Comparison of ENCODE assay signal across 21 cellular contexts in the genomic region with DNA sequence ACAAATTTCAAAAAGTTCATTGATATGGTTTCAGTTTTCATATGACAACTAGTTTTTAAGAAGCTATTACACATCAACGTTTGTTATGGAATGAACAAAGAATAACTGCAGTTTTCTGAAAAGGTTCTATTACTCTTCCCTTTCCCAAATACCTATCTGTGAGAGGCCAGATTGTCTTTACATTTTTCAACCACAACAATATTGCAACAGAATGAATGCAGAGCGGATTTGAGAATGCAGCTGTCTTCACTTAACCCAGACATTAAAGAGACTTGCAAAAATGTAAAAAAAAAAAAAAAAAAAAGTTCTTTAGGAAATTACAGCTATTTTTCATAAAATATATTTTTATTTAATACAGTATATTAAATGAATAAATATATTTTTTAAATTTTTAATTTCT.
DNase-seq lines count a peak whose midpoint lies in the region; ATAC-seq, FAIRE-seq and TF ChIP-seq lines count a peak whose summit lies in the region.
"Had no signal": no experiment of that assay in that cellular context is flagged by ENCODE, and none has a peak within 500 bp of the region (broad histone marks: within the 10 kb centered on the region; RNA-seq: fewer than 3 reads in every experiment).

No MANE protein-coding gene starts in this region.

- H3K27me3 Mint-ChIP-seq in activated CD4-positive, alpha-beta T cell treated with anti-CD3 and anti-CD28 coated beads, Interleukin-2, amount 10 ng/mL, durations not matched to agents 7 days and 5 days = no peaks in the 10 kb centered on the region

- peak; percentile 51 for DNase-seq in ELR (ENCODE audit: low read depth)
- DNase-seq in SJSA1 (ENCODE audit: low read depth in 1 of 2, low spot score in 2 of 2) = no peak
- no peak for DNase-seq in frontal cortex (ENCODE audit: low spot score in 2 of 2)
- DNase-seq in activated CD4-positive, alpha-beta T cell treated with anti-CD3 and anti-CD28 coated beads, Interleukin-2, amount 10 ng/mL, durations not matched to agents 7 days and 5 days = no peak
- DNase-seq in heart left ventricle = no peak
- no peak for DNase-seq in Peyer's patch
- DNase-seq: AML-193; C1 segment of cervical spinal cord; Calu3; CD8-positive, alpha-beta T cell; GF-D8; KG1; NCI-H1105 treated with DMSO at 0.1 percent for 48 hours; NCI-H2081; NCI-H2171; NCI-H524 treated with DMSO at 0.1 percent for 48 hours; NCI-H82 had no signal

- H3K36me3 ChIP-seq in SJSA1 = no peaks in the 10 kb centered on the region
- H3K36me3 ChIP-seq in heart left ventricle = peaks cover 0 to 4% (median 0%) of the 10 kb centered on the region in 9 donors
- H3K36me3 ChIP-seq in Peyer's patch = no peaks in the 10 kb centered on the region
- H3K36me3 ChIP-seq: SJCRH30 had no signal

- H3K9me3 ChIP-seq in SJSA1 (replicated peaks) (no peaks in the 10 kb centered on the region), heart left ventricle (no peaks in the 10 kb centered on the region), Peyer's patch (no peaks in the 10 kb centered on the region)
- H3K9me3 ChIP-seq: SJCRH30 had no signal

- H3K4me3 Mint-ChIP-seq in activated CD4-positive, alpha-beta T cell treated with anti-CD3 and anti-CD28 coated beads, Interleukin-2, amount 10 ng/mL, durations not matched to agents 7 days and 5 days = no peak overlapping the region
- H3K4me3 Mint-ChIP-seq: CD8-positive, alpha-beta T cell had no signal

- CTCF ChIA-PET in activated CD4-positive, alpha-beta T cell treated with anti-CD3 and anti-CD28 coated beads, Interleukin-2, amount 10 ng/mL, durations not matched to agents 7 days and 5 days (lab: Charles Lee) = interaction anchor here (0.7 to 1.3 kb wide), 2 partner anchors 8 to 15 kb away, joined by 3 read pairs; no protein-coding TSS in a partner anchor

- TF ChIP-seq CTCF in heart left ventricle (IDR thresholded peaks at IDR 0.05) (no peak), Peyer's patch (IDR thresholded peaks at IDR 0.05) (no peak)

- TF ChIP-seq POLR2A in heart left ventricle (IDR thresholded peaks at IDR 0.05) (no peak), Peyer's patch (IDR thresholded peaks at IDR 0.05) (no peak)

- H3K9me3 Mint-ChIP-seq in activated CD4-positive, alpha-beta T cell treated with anti-CD3 and anti-CD28 coated beads, Interleukin-2, amount 10 ng/mL, durations not matched to agents 7 days and 5 days = no peaks in the 10 kb centered on the region
- H3K9me3 Mint-ChIP-seq: CD8-positive, alpha-beta T cell had no signal

- H3K4me3 ChIP-seq in SJSA1 (no peak overlapping the region), heart left ventricle (no peak overlapping the region), Peyer's patch (no peak overlapping the region)
- H3K4me3 ChIP-seq: SJCRH30 had no signal

- POLR2A ChIA-PET in activated CD4-positive, alpha-beta T cell treated with anti-CD3 and anti-CD28 coated beads, Interleukin-2, amount 10 ng/mL, durations not matched to agents 7 days and 5 days (lab: Charles Lee) = no interaction called here

- peaks cover 9% of the 10 kb centered on the region for H3K36me3 Mint-ChIP-seq in activated CD4-positive, alpha-beta T cell treated with anti-CD3 and anti-CD28 coated beads, Interleukin-2, amount 10 ng/mL, durations not matched to agents 7 days and 5 days (ENCODE audit: low read depth)

- FAIRE-seq in endometrium (lab: Jason Lieb, UNC) = peak; percentile 63
- FAIRE-seq in frontal cortex (lab: Jason Lieb, UNC) = peak; percentile 28
- FAIRE-seq: H54 had no signal

- WGBS in heart left ventricle, 4 donors = 90 to 94% (median 92%) methylated on average over 2 of the region's 2 CpGs

- peak overlapping the region; percentile 77 for H3K27ac ChIP-seq in SJSA1
- H3K27ac ChIP-seq in heart left ventricle = no peak overlapping the region
- H3K27ac ChIP-seq in Peyer's patch = no peak overlapping the region
- H3K27ac ChIP-seq: SJCRH30 had no signal

- H3K27ac Mint-ChIP-seq in activated CD4-positive, alpha-beta T cell treated with anti-CD3 and anti-CD28 coated beads, Interleukin-2, amount 10 ng/mL, durations not matched to agents 7 days and 5 days = no peak overlapping the region
- H3K27ac Mint-ChIP-seq: CD8-positive, alpha-beta T cell had no signal

- no peaks in the 10 kb centered on the region for H3K27me3 ChIP-seq in SJSA1 (replicated peaks)
- no peaks in the 10 kb centered on the region for H3K27me3 ChIP-seq in heart left ventricle
- H3K27me3 ChIP-seq in Peyer's patch = no peaks in the 10 kb centered on the region
- H3K27me3 ChIP-seq: SJCRH30 had no signal

- H3K4me1 ChIP-seq in SJSA1 (replicated peaks) (peaks cover 45% of the 10 kb centered on the region), heart left ventricle (peaks cover 0 to 11% (median 0%) of the 10 kb centered on the region in 12 donors), Peyer's patch (no peaks in the 10 kb centered on the region)

- ATAC-seq in heart left ventricle (no peak), GM19324 (IDR thresholded peaks at IDR 0.05; ENCODE audit: low FRiP score, unreplicated experiment) (no peak)
- ATAC-seq: CD8-positive, alpha-beta T cell had no signal

- intact Hi-C loops in heart left ventricle (cut with DNase I) = no loop called here

- no peaks in the 10 kb centered on the region for H3K4me1 Mint-ChIP-seq in activated CD4-positive, alpha-beta T cell treated with anti-CD3 and anti-CD28 coated beads, Interleukin-2, amount 10 ng/mL, durations not matched to agents 7 days and 5 days
